ENCODE assay signal across 27 cellular contexts in the genomic region with DNA sequence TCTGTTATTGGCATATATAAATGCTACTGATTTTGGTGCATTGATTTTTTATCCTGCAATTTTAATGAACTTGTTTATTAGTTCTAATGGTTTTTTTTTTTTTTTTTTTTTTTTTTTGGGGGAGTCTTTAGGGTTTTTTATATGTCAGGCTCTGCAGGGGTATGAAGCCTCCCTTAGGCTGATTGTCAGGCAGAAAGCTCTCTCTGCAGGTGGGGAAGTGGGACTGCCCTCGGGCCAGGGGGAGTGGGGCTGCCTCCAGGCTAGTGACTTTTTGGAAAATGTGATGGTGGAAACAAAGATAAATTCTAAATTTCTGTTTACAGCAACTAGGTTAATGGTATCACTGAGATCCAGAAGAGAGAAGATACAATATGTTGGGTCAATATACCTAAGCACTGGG. TPM values are rescaled to one million over a fixed set of nuclear protein-coding genes. Genes with fewer than 3 reads are reported as not detected.
"Had no signal": no experiment of that assay in that cellular context is flagged by ENCODE, and none has a peak within 500 bp of the region (broad histone marks: within the 10 kb centered on the region; RNA-seq: fewer than 3 reads in every experiment).

No MANE protein-coding gene starts in this region.

- H3K4me3 ChIP-seq: ascending aorta, breast epithelium, cardiac muscle cell, colonic mucosa had no signal

- H3K27ac ChIP-seq: ascending aorta, breast epithelium, cardiac muscle cell, colonic mucosa had no signal

- DNase-seq: activated CD4-positive, alpha-beta memory T cell treated with anti-CD3 and anti-CD28 coated beads, Interleukin-2, amount 10 ng/mL, durations not matched to agents 7 days and 5 days; activated CD4-positive, alpha-beta T cell treated with anti-CD3 and anti-CD28 coated beads for 1 hour; activated CD4-positive, alpha-beta T cell treated with anti-CD3 and anti-CD28 coated beads for 4 hours; activated CD4-positive, alpha-beta T cell treated with anti-CD3 and anti-CD28 coated beads, Interleukin-2, amount 10 ng/mL, durations not matched to agents 7 days and 5 days; activated CD4-positive, alpha-beta T cell treated with anti-CD3 and anti-CD28 coated beads, Interleukin-2, amount 50 U/mL, for 4 hours; activated CD8-positive, alpha-beta memory T cell treated with anti-CD3 and anti-CD28 coated beads, Interleukin-2, amount 50 U/mL, for 48 hours; activated gamma-delta T cell; activated naive CD4-positive, alpha-beta T cell; activated naive CD4-positive, alpha-beta T cell treated with anti-CD3 and anti-CD28 coated beads, Interleukin-2, amount 10 ng/mL, durations not matched to agents 7 days and 5 days; activated naive CD8-positive, alpha-beta T cell treated with anti-CD3 and anti-CD28 coated beads, Interleukin-2, amount 10 ng/mL, durations not matched to agents 7 days and 5 days; activated T-cell treated with anti-CD3 and anti-CD28 coated beads for 4 hours; activated T-cell treated with anti-CD3 and anti-CD28 coated beads, Interleukin-2, amount 50 U/mL, for 24 hours; activated T-cell treated with anti-CD3 and anti-CD28 coated beads, Interleukin-2, amount 50 U/mL, for 72 hours; central memory CD4-positive, alpha-beta T cell; cerebellar nuclear complex; colonic mucosa; effector CD8-positive, alpha-beta T cell; foreskin fibroblast; head of caudate nucleus; T-helper 2 cell had no signal

- H3K4me1 ChIP-seq: ascending aorta, breast epithelium, colonic mucosa had no signal

- ATAC-seq: activated naive CD4-positive, alpha-beta T cell treated with anti-CD3 and anti-CD28 coated beads, Interleukin-2, amount 50 U/mL, for 72 hours; activated T-cell treated with anti-CD3 and anti-CD28 coated beads, Interleukin-2, amount 50 U/mL, for 72 hours; esophagus mucosa had no signal

- FAIRE-seq: frontal cortex had no signal

- H3K9me3 ChIP-seq: colonic mucosa had no signal

- H3K36me3 ChIP-seq: ascending aorta, breast epithelium, cardiac muscle cell, colonic mucosa had no signal

- H3K27me3 ChIP-seq: ascending aorta, breast epithelium, cardiac muscle cell, colonic mucosa had no signal

RNA-seq across cellular contexts. Expression of gene NAALADL2, which starts 14.4 kb away (rescaled TPM):
- total RNA-seq: activated CD4-positive, alpha-beta memory T cell treated with anti-CD3 and anti-CD28 coated beads, Interleukin-2, amount 10 ng/mL, durations not matched to agents 7 days and 5 days; activated CD4-positive, alpha-beta T cell treated with anti-CD3 and anti-CD28 coated beads, Interleukin-2, amount 10 ng/mL, durations not matched to agents 7 days and 5 days; activated naive CD8-positive, alpha-beta T cell treated with anti-CD3 and anti-CD28 coated beads, Interleukin-2, amount 10 ng/mL, durations not matched to agents 7 days and 5 days; T-helper 1 cell treated with Interleukin-12 subunit alpha and Interleukin-12 subunit beta and Interleukin-4 antibody, amounts not matched to agents 30 ng/mL and 1 ng/mL, for 36 hours had no signal
